ENCODE assay signal across 8 cellular contexts in the genomic region with DNA sequence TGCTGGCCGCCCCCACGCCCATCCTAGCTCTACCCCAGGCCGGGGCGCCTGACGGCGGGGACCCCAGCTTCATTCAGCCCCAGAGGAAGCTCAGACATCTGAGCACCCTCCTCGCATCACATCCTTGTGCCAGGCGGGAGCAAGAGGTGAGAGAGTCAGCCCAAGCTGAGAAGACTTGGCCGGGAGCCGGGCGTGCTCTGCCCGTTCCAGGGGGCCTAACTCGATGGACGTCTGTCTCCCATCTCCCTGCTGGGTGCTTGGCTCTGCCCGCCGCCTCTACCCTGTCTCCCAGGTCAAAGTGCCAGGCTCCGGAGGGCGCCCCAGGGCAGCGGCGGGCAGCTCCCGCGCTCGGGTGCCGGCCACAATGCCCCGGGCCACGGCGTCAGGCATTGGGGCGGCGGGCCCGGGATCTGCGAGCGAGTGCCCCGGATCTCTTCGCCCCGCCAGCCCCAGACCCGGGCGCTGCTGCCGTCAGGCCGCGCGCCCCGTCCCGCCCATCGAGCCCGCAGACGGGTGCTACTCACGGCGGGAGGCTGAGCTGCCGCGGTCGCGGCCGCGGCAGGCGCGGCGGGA. TPM values are rescaled to one million over a fixed set of nuclear protein-coding genes. Genes with fewer than 3 reads are reported as not detected.
DNase-seq lines count a peak whose midpoint lies in the region; ATAC-seq and TF ChIP-seq lines count a peak whose summit lies in the region.

No MANE protein-coding gene starts in this region.

- WGBS in ectodermal cell, 2 experiments = 15 to 16% methylated on average over 57 of the region's 57 CpGs

- peaks cover 31% of the 10 kb centered on the region for H3K27me3 ChIP-seq in BLaER1
- peaks cover 27% of the 10 kb centered on the region for H3K27me3 ChIP-seq in ectodermal cell (ENCODE audit: control insufficient read depth, insufficient read depth, low read length, poor library complexity, severe bottlenecking)
- no peaks in the 10 kb centered on the region for H3K27me3 ChIP-seq in muscle layer of duodenum (ENCODE audit: low read depth, low read length)

- H3K36me3 ChIP-seq in BLaER1 (no peaks in the 10 kb centered on the region), OCI-LY7 (ENCODE audit: insufficient read depth, low read length) (no peaks in the 10 kb centered on the region), ectodermal cell (ENCODE audit: control insufficient read depth, insufficient read depth, low read length) (no peaks in the 10 kb centered on the region), muscle layer of duodenum (ENCODE audit: control insufficient read depth in 1 of 2, insufficient read depth in 2 of 2, low read length in 2 of 2) (no peaks in the 10 kb centered on the region)

- 0 out of 2 replicates have a peak overlapping the region, but pooled peaks have one; percentile 49 for H3K9ac ChIP-seq in BLaER1

- no peak overlapping the region for H3K27ac ChIP-seq in BLaER1
- H3K27ac ChIP-seq in OCI-LY7 (ENCODE audit: low read depth, low read length, poor library complexity, severe bottlenecking) = no peak overlapping the region
- no peak overlapping the region for H3K27ac ChIP-seq in ectodermal cell (ENCODE audit: insufficient read depth, low read depth, low read length, poor library complexity, severe bottlenecking)
- no peak overlapping the region for H3K27ac ChIP-seq in muscle layer of duodenum (ENCODE audit: low read length)

- no peaks in the 10 kb centered on the region for H3K79me2 ChIP-seq in OCI-LY7 (ENCODE audit: insufficient read depth, low read depth, low read length)

- H3K9me3 ChIP-seq in BLaER1 (no peaks in the 10 kb centered on the region), OCI-LY7 (ENCODE audit: low read length) (no peaks in the 10 kb centered on the region), ectodermal cell (ENCODE audit: control insufficient read depth, low read length) (no peaks in the 10 kb centered on the region), muscle layer of duodenum (ENCODE audit: control insufficient read depth in 1 of 2, low read length in 2 of 2) (no peaks in the 10 kb centered on the region)

- no peak overlapping the region for H2AFZ ChIP-seq in OCI-LY7 (ENCODE audit: low read length)

- ATAC-seq in HG03045 (IDR thresholded peaks at IDR 0.05; ENCODE audit: unreplicated experiment) (no peak), HG03439 (IDR thresholded peaks at IDR 0.05; ENCODE audit: unreplicated experiment) (no peak)

- TF ChIP-seq CTCF in GM20000 (IDR thresholded peaks at IDR 0.05; ENCODE audit: extremely low read depth, missing control alignments) (no peak), OCI-LY7 (conservative IDR thresholded peaks at IDR 0.05; ENCODE audit: low read length) (no peak)

- H3K4me2 ChIP-seq in BLaER1 = peak overlapping the region; percentile 81
- peak overlapping the region; percentile 60; the same call in 1 of the 2 replicates for H3K4me2 ChIP-seq in OCI-LY7 (ENCODE audit: low read length)

- BruUV-seq in OCI-LY7 (replicated peaks; lab: Mats Ljungman, UMichigan) = no TSS peak

- no peaks in the 10 kb centered on the region for H4K20me1 ChIP-seq in BLaER1
- H4K20me1 ChIP-seq in OCI-LY7 (ENCODE audit: insufficient read depth, low read length) = no peaks in the 10 kb centered on the region

- POLR2A ChIA-PET in OCI-LY7 (lab: Charles Lee) = no interaction called here

- intact Hi-C loops in OCI-LY7 (cut with micrococcal nuclease; ENCODE audit: unreplicated experiment) = no loop called here

- DNase-seq in GM20000 (ENCODE audit: low spot score) (peak; percentile 43), OCI-LY7 (ENCODE audit: low spot score) (no peak), midbrain (lab: John Stamatoyannopoulos, UW) (no peak)

- CTCF ChIA-PET in OCI-LY7 (lab: Charles Lee; ENCODE audit: unreplicated experiment) = interaction anchor here (1.6 kb wide), 1 partner anchor 101 kb away, joined by 7 read pairs; no protein-coding TSS in a partner anchor

- H3K9me2 ChIP-seq in OCI-LY7 (ENCODE audit: insufficient read depth, low read length) = no peaks in the 10 kb centered on the region

- H3K4me3 ChIP-seq in BLaER1 = peak overlapping the region; percentile 68
- no peak overlapping the region for H3K4me3 ChIP-seq in OCI-LY7 (ENCODE audit: low read depth, low read length, poor library complexity, severe bottlenecking)
- peak overlapping the region; percentile 49 for H3K4me3 ChIP-seq in ectodermal cell (ENCODE audit: insufficient read depth, low read depth, low read length)
- peak overlapping the region; percentile 56 to 69 for H3K4me3 ChIP-seq in muscle layer of duodenum (ENCODE audit: low read depth in 1 of 2, low read length in 2 of 2)

- peaks cover 25% of the 10 kb centered on the region for H3K4me1 ChIP-seq in BLaER1
- peaks cover 32% of the 10 kb centered on the region for H3K4me1 ChIP-seq in OCI-LY7 (ENCODE audit: insufficient read depth, low read length, poor library complexity, severe bottlenecking)
- H3K4me1 ChIP-seq in ectodermal cell (ENCODE audit: control insufficient read depth, insufficient read depth, low read length) = peaks cover 7% of the 10 kb centered on the region
- peaks cover 0 to 22% of the 10 kb centered on the region in 2 donors for H3K4me1 ChIP-seq in muscle layer of duodenum (ENCODE audit: control insufficient read depth in 1 of 2, insufficient read depth in 2 of 2, low read length in 2 of 2)

RNA-seq across cellular contexts. Expression of a gene that starts 0.4 kb away (rescaled TPM):
- total RNA-seq in OCI-LY7 (2014; rRNA removed; shearing (Covaris generic)) = 0.03 and 1.2 TPM in 2 replicates
- 0.36 TPM in 1 of 2 replicates, not detected in the other for total RNA-seq in OCI-LY7 (2022)
- 3.2 TPM for polyA plus RNA-seq in ectodermal cell (2013, experiment 1 of 4)
- polyA plus RNA-seq in ectodermal cell (2013, experiment 2 of 4) = 3.6 TPM
- 4.1 TPM for polyA plus RNA-seq in ectodermal cell (2013, experiment 3 of 4)
- polyA plus RNA-seq in ectodermal cell (2013, experiment 4 of 4) = 4.2 TPM

RNA-seq across cellular contexts. Expression of a gene that starts 47.8 kb away (rescaled TPM):
- total RNA-seq in OCI-LY7 (2014; rRNA removed; shearing (Covaris generic)) = 71.6 and 84.7 TPM in 2 replicates
- total RNA-seq in OCI-LY7 (2022) = 78.7 and 86.7 TPM in 2 replicates
- polyA plus RNA-seq in ectodermal cell (2013, experiment 1 of 4) = 96.1 TPM
- polyA plus RNA-seq in ectodermal cell (2013, experiment 2 of 4) = 90.8 TPM
- polyA plus RNA-seq in ectodermal cell (2013, experiment 3 of 4) = 98.4 TPM
- 102 TPM for polyA plus RNA-seq in ectodermal cell (2013, experiment 4 of 4)

RNA-seq across cellular contexts. Expression of a gene that starts 49.9 kb away (rescaled TPM):
- total RNA-seq in OCI-LY7 (2014; rRNA removed; shearing (Covaris generic)) = 30.1 and 39.4 TPM in 2 replicates
- total RNA-seq in OCI-LY7 (2022) = 126 and 129 TPM in 2 replicates
- polyA plus RNA-seq in ectodermal cell (2013, experiment 1 of 4) = 83.4 TPM
- 81.4 TPM for polyA plus RNA-seq in ectodermal cell (2013, experiment 2 of 4)
- 58.3 TPM for polyA plus RNA-seq in ectodermal cell (2013, experiment 3 of 4)
- polyA plus RNA-seq in ectodermal cell (2013, experiment 4 of 4) = 65.8 TPM
